In the genomic region with DNA sequence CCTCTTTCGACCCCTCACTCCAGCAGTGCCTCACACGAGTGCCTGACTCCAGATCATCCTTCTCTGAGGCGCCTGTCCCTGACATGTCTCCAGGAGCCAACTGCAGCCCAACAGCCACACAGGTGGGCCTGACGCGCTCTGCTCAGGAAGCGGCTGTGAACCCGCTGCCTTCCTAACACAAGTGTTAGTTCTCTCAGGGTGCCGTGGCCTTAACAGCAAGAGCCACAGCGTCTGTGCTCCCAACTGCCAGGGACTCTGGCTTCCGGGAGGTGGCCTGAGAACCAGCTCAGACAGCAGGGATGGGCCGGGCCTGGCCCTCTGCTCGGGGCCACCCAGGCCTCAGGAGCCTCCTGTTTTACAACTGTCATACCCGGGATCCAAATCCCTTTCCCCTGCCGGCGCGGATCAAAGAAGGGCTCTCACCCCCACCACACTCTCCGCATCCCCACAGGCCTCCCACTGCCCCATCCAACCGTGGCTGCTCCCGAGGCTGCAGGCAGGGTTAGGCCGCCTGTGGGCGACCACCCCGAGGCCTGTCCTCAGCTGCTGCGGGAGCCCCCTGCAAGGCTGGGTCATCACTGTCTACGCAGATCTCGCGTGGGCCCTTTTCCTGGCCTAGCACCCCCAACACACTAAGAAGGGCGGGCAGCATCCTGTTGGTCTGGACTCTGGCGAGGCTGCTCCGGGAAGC, we compare ENCODE assay signal across 19 cellular contexts.
"Had no signal": no experiment of that assay in that cellular context is flagged by ENCODE, and none has a peak within 500 bp of the region (broad histone marks: within the 10 kb centered on the region; RNA-seq: fewer than 3 reads in every experiment).

No MANE protein-coding gene starts in this region.

- H3K27ac ChIP-seq: epithelial cell of prostate, gastroesophageal sphincter, spleen, suprapubic skin, WERI-Rb-1 had no signal

- H3K36me3 Mint-ChIP-seq: activated naive CD8-positive, alpha-beta T cell; brain had no signal

- H3K27me3 ChIP-seq: gastroesophageal sphincter, spleen, suprapubic skin had no signal

- H3K4me3 ChIP-seq: gastroesophageal sphincter, spleen, suprapubic skin had no signal

- H3K27ac Mint-ChIP-seq: activated CD4-positive, alpha-beta T cell treated with anti-CD3 and anti-CD28 coated beads for 36 hours; activated naive CD8-positive, alpha-beta T cell had no signal

- H3K36me3 ChIP-seq: gastroesophageal sphincter, spleen, suprapubic skin, WERI-Rb-1 had no signal

- ATAC-seq: activated CD4-positive, alpha-beta T cell treated with anti-CD3 and anti-CD28 coated beads for 36 hours; activated T-cell treated with anti-CD3 and anti-CD28 coated beads, Interleukin-2, amount 50 U/mL, for 4 hours; gastroesophageal sphincter; left ventricle myocardium superior; sciatic nerve had no signal

- H3K4me3 Mint-ChIP-seq: activated CD4-positive, alpha-beta T cell treated with anti-CD3 and anti-CD28 coated beads for 36 hours; activated naive CD8-positive, alpha-beta T cell; activated T-cell treated with anti-CD3 and anti-CD28 coated beads, Interleukin-2, amount 50 U/mL, for 4 hours; brain; central memory CD8-positive, alpha-beta T cell had no signal

- H3K9me3 ChIP-seq: gastroesophageal sphincter, spleen, suprapubic skin had no signal

- H3K9me3 Mint-ChIP-seq: activated T-cell treated with anti-CD3 and anti-CD28 coated beads, Interleukin-2, amount 50 U/mL, for 4 hours; central memory CD8-positive, alpha-beta T cell had no signal

- DNase-seq: activated CD4-positive, alpha-beta T cell treated with anti-CD3 and anti-CD28 coated beads for 36 hours; activated effector memory CD4-positive, alpha-beta T cell treated with anti-CD3 and anti-CD28 coated beads, Interleukin-2, amount 50 U/mL, for 16 hours; activated T-cell treated with anti-CD3 and anti-CD28 coated beads, Interleukin-2, amount 50 U/mL, for 4 hours; amygdala; effector memory CD4-positive, alpha-beta T cell; left ventricle myocardium superior; midbrain; spleen; stimulated activated CD4-positive, alpha-beta T cell treated with anti-CD3 and anti-CD28 coated beads, Interleukin-1b, Interleukin-23, amount 100 ng/mL, for 48 hours; stimulated activated naive CD4-positive, alpha-beta T cell; T-helper 1 cell; WERI-Rb-1 had no signal
